In genomic region chr7:54678763-54679396, GRCh38 we compare ENCODE assay signal across 1 cellular context.
TF ChIP-seq lines count a peak whose summit lies in the region.

No MANE protein-coding gene starts in this region.

TF ChIP-seq in GM23338, 12 proteins besides CTCF, POLR2A, EP300 and RAD21 (continued from another document):
- no peak for TF ChIP-seq ZNF462 (CRISPR knock-in tag; IDR thresholded peaks at IDR 0.05)
- no peak for TF ChIP-seq CREB1 (CRISPR knock-in tag; IDR thresholded peaks at IDR 0.05; ENCODE audit: low read depth)
- no peak for TF ChIP-seq ETS1 (IDR thresholded peaks at IDR 0.05)
- TF ChIP-seq POLR2AphosphoS5 (IDR thresholded peaks at IDR 0.05; ENCODE audit: low read depth) = no peak
- TF ChIP-seq REST (IDR thresholded peaks at IDR 0.05; ENCODE audit: unreplicated experiment) = no peak
- TF ChIP-seq ZNF114 (CRISPR knock-in tag; IDR thresholded peaks at IDR 0.05) = no peak
